8 cellular contexts compared by ENCODE assay signal in genomic region chr2:219475697-219476604, GRCh38. TPM values are rescaled to one million over a fixed set of nuclear protein-coding genes. Genes with fewer than 3 reads are reported as not detected.
DNase-seq lines count a peak whose midpoint lies in the region; ATAC-seq, FAIRE-seq and TF ChIP-seq lines count a peak whose summit lies in the region.

No MANE protein-coding gene starts in this region.

- H3K9me3 Mint-ChIP-seq in glutamatergic neuron (ENCODE audit: unreplicated experiment), result no peaks in the 10 kb centered on the region

- DNase-seq in DMS53 (lab: John Stamatoyannopoulos, UW) (peak; percentile 77), Peyer's patch (peak; percentile 41 to 87 (median 82)), glutamatergic neuron (peak; percentile 89), pancreas (peak; percentile 55 to 94 (median 82)), epidermal melanocyte (ENCODE audit: insufficient read length, low spot score) (no peak), NCI-H446 treated with DMSO at 0.1 percent for 48 hours (lab: John Stamatoyannopoulos, UW) (no peak)
- DNase-seq in activated effector memory CD4-positive, alpha-beta T cell treated with anti-CD3 and anti-CD28 coated beads, Interleukin-2, amount 50 U/mL, for 16 hours, result peak; percentile 83

- TF ChIP-seq CTCF in Peyer's patch (IDR thresholded peaks at IDR 0.05) (peak in 5 of 6 experiments; percentile 49 to 85 (median 83)), glutamatergic neuron (IDR thresholded peaks at IDR 0.05; ENCODE audit: partially characterized antibody, unreplicated experiment) (peak; percentile 87), pancreas (IDR thresholded peaks at IDR 0.05) (peak; percentile 87 to 90 (median 88))

- intact Hi-C loops in pancreas (cut with DNase I), result loop anchor here in 1 of 3 donors (5.0 kb wide), 1 partner anchor 51 kb away; no protein-coding TSS in a partner anchor

- H3K27ac Mint-ChIP-seq in glutamatergic neuron (ENCODE audit: unreplicated experiment), result peak overlapping the region; percentile 78

- H3K4me3 Mint-ChIP-seq in glutamatergic neuron (ENCODE audit: unreplicated experiment), result peak overlapping the region; percentile 81

- H3K27me3 ChIP-seq in Peyer's patch (peaks cover 0 to 4% of the 10 kb centered on the region in 2 donors), pancreas (no peaks in the 10 kb centered on the region)

- H3K36me3 Mint-ChIP-seq in glutamatergic neuron (ENCODE audit: unreplicated experiment), result no peaks in the 10 kb centered on the region

- H3K27me3 Mint-ChIP-seq in glutamatergic neuron (ENCODE audit: unreplicated experiment), result peaks cover 14% of the 10 kb centered on the region

- H3K4me1 Mint-ChIP-seq in glutamatergic neuron (ENCODE audit: low read depth, unreplicated experiment), result peaks cover 9% of the 10 kb centered on the region

- H3K36me3 ChIP-seq in Peyer's patch (no peaks in the 10 kb centered on the region), pancreas (no peaks in the 10 kb centered on the region)

- no peaks in the 10 kb centered on the region for H3K9me3 ChIP-seq in Peyer's patch
- no peaks in the 10 kb centered on the region for H3K9me3 ChIP-seq in pancreas

- H3K4me3 ChIP-seq in Peyer's patch, result no peak overlapping the region
- H3K4me3 ChIP-seq in pancreas, result no peak overlapping the region

- H3K4me1 ChIP-seq in Peyer's patch (no peaks in the 10 kb centered on the region), pancreas (no peaks in the 10 kb centered on the region)

- 25 to 30% methylated on average over 11 to 14 of the region's 14 CpGs for WGBS in pancreas, 2 donors

- peak; percentile 62 for ATAC-seq in HG02588 (IDR thresholded peaks at IDR 0.05; ENCODE audit: unreplicated experiment)
- peak; percentile 78 to 99 (median 95) for ATAC-seq in pancreas

- TF ChIP-seq POLR2A in Peyer's patch (IDR thresholded peaks at IDR 0.05), result no peak

- FAIRE-seq in pancreas (lab: Jason Lieb, UNC), result no peak

- H3K27ac ChIP-seq in Peyer's patch (no peak overlapping the region), pancreas (no peak overlapping the region)

RNA-seq across cellular contexts. Expression of gene GMPPA, which starts 22.7 kb away (rescaled TPM):
- 10 to 100 TPM; 35.0 to 69.6 (median 38.9) TPM for total RNA-seq in Peyer's patch
- 23.2 TPM for total RNA-seq in glutamatergic neuron (ENCODE audit: unreplicated experiment)
- 10 to 100 TPM; 24.4 to 40.6 (median 33.6) TPM for total RNA-seq in pancreas
- 10 to 100 TPM; 88.7 to 90.8 TPM for polyA plus RNA-seq in pancreas

RNA-seq across cellular contexts. Expression of gene ASIC4, which starts 38.3 kb away (rescaled TPM):
- total RNA-seq in Peyer's patch, result under 1 TPM in 1 of 4 donors, not detected in 3; 0.27 TPM
- 5.4 TPM for total RNA-seq in glutamatergic neuron (ENCODE audit: unreplicated experiment)
- under 1 TPM in 2 of 6 donors, not detected in 4; 0.04 to 0.09 TPM for total RNA-seq in pancreas
- polyA plus RNA-seq in pancreas, result under 1 TPM; 0.27 to 0.38 TPM

RNA-seq across cellular contexts. Expression of gene SPEG, which starts 41.3 kb away (rescaled TPM):
- total RNA-seq in Peyer's patch, result 10 to 100 TPM in 2 of 4 donors, 1 to 10 TPM in 2; 3.2 to 49.5 (median 10.2) TPM
- 92.9 TPM for total RNA-seq in glutamatergic neuron (ENCODE audit: unreplicated experiment)
- total RNA-seq in pancreas, result 1 to 10 TPM; 2.6 to 4.9 (median 3.6) TPM
- polyA plus RNA-seq in pancreas, result 10 to 100 TPM; 21.9 to 33.3 TPM

RNA-seq across cellular contexts. Expression of gene DES, which starts 57.8 kb away (rescaled TPM):
- 100 to 1,000 TPM in 2 of 4 donors, 10 to 100 TPM in 2; 82.0 to 574 (median 112) TPM for total RNA-seq in Peyer's patch
- total RNA-seq in glutamatergic neuron (ENCODE audit: unreplicated experiment), result 1.3 TPM
- total RNA-seq in pancreas, result 1 to 10 TPM in 5 of 6 donors, under 1 TPM in 1; 0.75 to 6.1 (median 1.9) TPM
- 100 to 1,000 TPM in 1 of 2 donors, 10 to 100 TPM in 1; 12.6 to 101 TPM for polyA plus RNA-seq in pancreas

Comparison
In these comparisons a context has a peak if more than half of its experiments do, and no peak if none do; other contexts are left out.
1. DNase-seq: peak in DMS53 (single experiment), Peyer's patch (3 of 3), activated effector memory CD4-positive, alpha-beta T cell treated with anti-CD3 and anti-CD28 coated beads, Interleukin-2, amount 50 U/mL, for 16 hours (single experiment), glutamatergic neuron (single experiment) and pancreas (6 of 6); none in epidermal melanocyte (single experiment) and NCI-H446 treated with DMSO at 0.1 percent for 48 hours (single experiment).
2. Peak in every context shown above with its lines, with median percentiles within 50 percentile points of each other: CTCF ChIP-seq.